8 cellular contexts compared by ENCODE assay signal in the genomic region with DNA sequence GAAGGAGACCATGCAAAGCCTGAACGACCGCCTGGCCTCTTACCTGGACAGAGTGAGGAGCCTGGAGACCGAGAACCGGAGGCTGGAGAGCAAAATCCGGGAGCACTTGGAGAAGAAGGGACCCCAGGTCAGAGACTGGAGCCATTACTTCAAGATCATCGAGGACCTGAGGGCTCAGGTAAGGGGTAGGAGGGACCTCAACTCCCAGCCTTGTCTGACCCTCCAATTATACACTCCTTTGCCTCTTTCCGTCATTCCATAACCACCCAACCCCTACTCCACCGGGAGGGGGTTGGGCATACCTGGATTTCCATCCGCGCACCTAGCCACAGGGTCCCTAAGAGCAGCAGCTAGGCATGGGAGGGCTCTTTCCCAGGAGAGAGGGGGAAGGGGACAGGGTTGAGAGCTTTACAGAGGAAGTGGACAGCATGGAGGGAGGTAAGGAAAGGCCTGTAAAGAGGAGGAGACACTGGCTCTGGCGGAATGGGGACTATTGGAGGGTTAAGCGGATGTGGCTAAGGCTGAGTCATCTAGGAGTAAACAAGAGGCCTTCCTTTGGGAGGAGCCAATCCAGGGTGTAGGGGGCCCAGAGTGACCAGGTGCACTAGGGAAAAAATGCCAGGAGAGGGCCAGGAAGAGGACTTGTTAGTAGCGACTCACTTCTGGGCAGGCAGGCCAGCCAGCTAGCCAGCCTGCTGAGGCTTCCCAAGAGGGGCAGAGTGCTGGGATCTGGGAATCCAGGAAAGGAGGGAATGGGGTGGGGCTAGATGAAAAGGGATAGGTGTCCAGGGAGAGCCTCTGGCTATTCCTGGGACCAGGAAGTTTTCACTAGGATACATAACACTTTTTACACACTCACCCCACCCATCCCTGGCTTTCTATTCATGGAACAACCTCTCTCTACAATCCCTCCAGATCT. TPM values are rescaled to one million over a fixed set of nuclear protein-coding genes. Genes with fewer than 3 reads are reported as not detected.
A peak's percentile ranks its signal among the peaks of the same experiment; 100 is the strongest.
DNase-seq lines count a peak whose midpoint lies in the region; ATAC-seq and TF ChIP-seq lines count a peak whose summit lies in the region.

No MANE protein-coding gene starts in this region.

- H3K27me3 ChIP-seq in MG63 (no peaks in the 10 kb centered on the region), heart right ventricle (peaks cover 0 to 21% (median 14%) of the 10 kb centered on the region in 7 donors)

- H3K9me3 ChIP-seq in MG63 (no peaks in the 10 kb centered on the region), heart right ventricle (no peaks in the 10 kb centered on the region)

- peak overlapping the region; percentile 87 for H3K27ac Mint-ChIP-seq in WTC11

- intact Hi-C loops in heart right ventricle (cut with DNase I), result no loop called here

- TF ChIP-seq CTCF in WTC11 (IDR thresholded peaks at IDR 0.05) (no peak), heart right ventricle (IDR thresholded peaks at IDR 0.05) (no peak), GM13976 (IDR thresholded peaks at IDR 0.05; ENCODE audit: borderline replicate concordance, control extremely low read depth, extremely low read depth, insufficient read depth, missing control alignments) (no peak)

- H3K4me3 ChIP-seq in MG63 (peak overlapping the region; percentile 75), heart right ventricle (peak overlapping the region; percentile 10 to 54 (median 52))

- WGBS in heart right ventricle, 2 donors, result 42 to 43% methylated on average over 13 of the region's 13 CpGs

- CTCF ChIA-PET in WTC11 (lab: Charles Lee), result interaction anchor here (0.6 to 1.9 kb wide), 8 partner anchors 15 to 62 kb away, joined by 3 to 5 read pairs (median 4); a partner anchor contains a TSS

- peak overlapping the region; percentile 94 for H3K4me3 Mint-ChIP-seq in WTC11

- peaks cover 0 to 25% (median 4%) of the 10 kb centered on the region in 9 donors for H3K4me1 ChIP-seq in heart right ventricle

- H3K27ac ChIP-seq in heart right ventricle, result peak overlapping the region in 6 of 10 donors; percentile 8 to 52 (median 20)

- POLR2A ChIA-PET in WTC11 (lab: Charles Lee), result interaction anchor here (0.5 to 5.2 kb wide), 12 partner anchors 13 to 65 kb away, joined by 3 to 44 read pairs (median 5); a partner anchor contains a TSS

- no peaks in the 10 kb centered on the region for H3K27me3 Mint-ChIP-seq in WTC11 (ENCODE audit: low read depth)

- DNase-seq in Caki2 (ENCODE audit: low read depth) (peak; percentile 95), MG63 (peak; percentile 93), WTC11 (ENCODE audit: low spot score) (peak; percentile 43), heart right ventricle (peak in 1 of 2 donors; percentile 27), renal cortical epithelial cell (ENCODE audit: low read depth) (peak; percentile 96), GM13976 (ENCODE audit: low spot score) (no peak)

- H3K36me3 Mint-ChIP-seq in WTC11, result peaks cover 38% of the 10 kb centered on the region

- peaks cover 65% of the 10 kb centered on the region for H3K4me1 Mint-ChIP-seq in WTC11

- no peaks in the 10 kb centered on the region for H3K9me3 Mint-ChIP-seq in WTC11

- H3K36me3 ChIP-seq in MG63 (peaks cover 36% of the 10 kb centered on the region), heart right ventricle (no peaks in the 10 kb centered on the region)

- ATAC-seq in WTC11, result peak; percentile 30
- ATAC-seq in heart right ventricle, result peak in 7 of 8 donors; percentile 43 to 79 (median 51)
- no peak for ATAC-seq in HG02970 (IDR thresholded peaks at IDR 0.05; ENCODE audit: low FRiP score, unreplicated experiment)
- no peak for ATAC-seq in HG02798 (IDR thresholded peaks at IDR 0.05; ENCODE audit: poor library complexity, unreplicated experiment)

- in situ Hi-C loops in Caki2 (cut with HindIII; ENCODE audit: low pct_unique_long_range_greater_than_20kb, low sequenced_read_pairs), result no loop called here
- in situ Hi-C loops in GM13976 (cut with MboI; ENCODE audit: low sequenced_read_pairs, unreplicated experiment), result no loop called here

TF ChIP-seq in WTC11, 78 proteins besides CTCF, POLR2A, EP300 and RAD21 (continues in another document):
- no peak for TF ChIP-seq ZNF121 (CRISPR knock-in tag; IDR thresholded peaks at IDR 0.05)
- TF ChIP-seq, protein P1, sequence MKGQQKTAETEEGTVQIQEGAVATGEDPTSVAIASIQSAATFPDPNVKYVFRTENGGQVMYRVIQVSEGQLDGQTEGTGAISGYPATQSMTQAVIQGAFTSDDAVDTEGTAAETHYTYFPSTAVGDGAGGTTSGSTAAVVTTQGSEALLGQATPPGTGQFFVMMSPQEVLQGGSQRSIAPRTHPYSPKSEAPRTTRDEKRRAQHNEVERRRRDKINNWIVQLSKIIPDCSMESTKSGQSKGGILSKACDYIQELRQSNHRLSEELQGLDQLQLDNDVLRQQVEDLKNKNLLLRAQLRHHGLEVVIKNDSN (CRISPR knock-in tag; IDR thresholded peaks at IDR 0.05), result no peak
- peak; percentile 81 for TF ChIP-seq FOXK1 (CRISPR knock-in tag; IDR thresholded peaks at IDR 0.05)
- TF ChIP-seq, protein P2, sequence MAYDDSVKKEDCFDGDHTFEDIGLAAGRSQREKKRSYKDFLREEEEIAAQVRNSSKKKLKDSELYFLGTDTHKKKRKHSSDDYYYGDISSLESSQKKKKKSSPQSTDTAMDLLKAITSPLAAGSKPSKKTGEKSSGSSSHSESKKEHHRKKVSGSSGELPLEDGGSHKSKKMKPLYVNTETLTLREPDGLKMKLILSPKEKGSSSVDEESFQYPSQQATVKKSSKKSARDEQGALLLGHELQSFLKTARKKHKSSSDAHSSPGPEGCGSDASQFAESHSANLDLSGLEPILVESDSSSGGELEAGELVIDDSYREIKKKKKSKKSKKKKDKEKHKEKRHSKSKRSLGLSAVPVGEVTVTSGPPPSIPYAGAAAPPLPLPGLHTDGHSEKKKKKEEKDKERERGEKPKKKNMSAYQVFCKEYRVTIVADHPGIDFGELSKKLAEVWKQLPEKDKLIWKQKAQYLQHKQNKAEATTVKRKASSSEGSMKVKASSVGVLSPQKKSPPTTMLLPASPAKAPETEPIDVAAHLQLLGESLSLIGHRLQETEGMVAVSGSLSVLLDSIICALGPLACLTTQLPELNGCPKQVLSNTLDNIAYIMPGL (CRISPR knock-in tag; IDR thresholded peaks at IDR 0.05), result 0 out of 2 replicates have a peak, but pooled peaks have one; percentile 25
- TF ChIP-seq, protein P3, sequence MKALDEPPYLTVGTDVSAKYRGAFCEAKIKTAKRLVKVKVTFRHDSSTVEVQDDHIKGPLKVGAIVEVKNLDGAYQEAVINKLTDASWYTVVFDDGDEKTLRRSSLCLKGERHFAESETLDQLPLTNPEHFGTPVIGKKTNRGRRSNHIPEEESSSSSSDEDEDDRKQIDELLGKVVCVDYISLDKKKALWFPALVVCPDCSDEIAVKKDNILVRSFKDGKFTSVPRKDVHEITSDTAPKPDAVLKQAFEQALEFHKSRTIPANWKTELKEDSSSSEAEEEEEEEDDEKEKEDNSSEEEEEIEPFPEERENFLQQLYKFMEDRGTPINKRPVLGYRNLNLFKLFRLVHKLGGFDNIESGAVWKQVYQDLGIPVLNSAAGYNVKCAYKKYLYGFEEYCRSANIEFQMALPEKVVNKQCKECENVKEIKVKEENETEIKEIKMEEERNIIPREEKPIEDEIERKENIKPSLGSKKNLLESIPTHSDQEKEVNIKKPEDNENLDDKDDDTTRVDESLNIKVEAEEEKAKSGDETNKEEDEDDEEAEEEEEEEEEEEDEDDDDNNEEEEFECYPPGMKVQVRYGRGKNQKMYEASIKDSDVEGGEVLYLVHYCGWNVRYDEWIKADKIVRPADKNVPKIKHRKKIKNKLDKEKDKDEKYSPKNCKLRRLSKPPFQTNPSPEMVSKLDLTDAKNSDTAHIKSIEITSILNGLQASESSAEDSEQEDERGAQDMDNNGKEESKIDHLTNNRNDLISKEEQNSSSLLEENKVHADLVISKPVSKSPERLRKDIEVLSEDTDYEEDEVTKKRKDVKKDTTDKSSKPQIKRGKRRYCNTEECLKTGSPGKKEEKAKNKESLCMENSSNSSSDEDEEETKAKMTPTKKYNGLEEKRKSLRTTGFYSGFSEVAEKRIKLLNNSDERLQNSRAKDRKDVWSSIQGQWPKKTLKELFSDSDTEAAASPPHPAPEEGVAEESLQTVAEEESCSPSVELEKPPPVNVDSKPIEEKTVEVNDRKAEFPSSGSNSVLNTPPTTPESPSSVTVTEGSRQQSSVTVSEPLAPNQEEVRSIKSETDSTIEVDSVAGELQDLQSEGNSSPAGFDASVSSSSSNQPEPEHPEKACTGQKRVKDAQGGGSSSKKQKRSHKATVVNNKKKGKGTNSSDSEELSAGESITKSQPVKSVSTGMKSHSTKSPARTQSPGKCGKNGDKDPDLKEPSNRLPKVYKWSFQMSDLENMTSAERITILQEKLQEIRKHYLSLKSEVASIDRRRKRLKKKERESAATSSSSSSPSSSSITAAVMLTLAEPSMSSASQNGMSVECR (CRISPR knock-in tag; IDR thresholded peaks at IDR 0.05; ENCODE audit: borderline replicate concordance), result 0 out of 2 replicates have a peak, but pooled peaks have one; percentile 5

RNA-seq across cellular contexts. Expression of a gene that starts 0.8 kb away (rescaled TPM):
- 205 and 247 TPM in 2 replicates for total RNA-seq in Caki2 (2014; rRNA removed; shearing (Covaris generic); ENCODE audit: low replicate concordance)
- total RNA-seq in MG63 (2014; rRNA removed; shearing (Covaris generic); ENCODE audit: low replicate concordance), result 104 and 136 TPM in 2 replicates
- total RNA-seq in WTC11 (2021), result 461 to 525 TPM (median 465 TPM) in 3 replicates
- 10 to 100 TPM in 1 of 10 donors, 1 to 10 TPM in 9; 2.8 to 20.9 (median 6.4) TPM for total RNA-seq in heart right ventricle
- polyA plus RNA-seq in heart right ventricle, result 10 to 100 TPM in 1 of 2 donors, 1 to 10 TPM in 1; 7.8 to 13.1 TPM
- total RNA-seq in renal cortical epithelial cell, result 294 and 1,160 TPM in 2 replicates

RNA-seq across cellular contexts. Expression of a gene that starts 44.8 kb away (rescaled TPM):
- 1,565 and 1,569 TPM in 2 replicates for total RNA-seq in Caki2 (2014; rRNA removed; shearing (Covaris generic); ENCODE audit: low replicate concordance)
- 39.2 and 44.4 TPM in 2 replicates for total RNA-seq in MG63 (2014; rRNA removed; shearing (Covaris generic); ENCODE audit: low replicate concordance)
- total RNA-seq in WTC11 (2021) (424 to 477 TPM (median 429 TPM) in 3 replicates), heart right ventricle (100 to 1,000 TPM in 6 of 10 donors, 10 to 100 TPM in 4; 52.1 to 150 (median 109) TPM), renal cortical epithelial cell (390 and 919 TPM in 2 replicates)
- 100 to 1,000 TPM; 153 to 161 TPM for polyA plus RNA-seq in heart right ventricle

RNA-seq across cellular contexts. Expression of a gene that starts 56.6 kb away (rescaled TPM):
- total RNA-seq in Caki2 (2014; rRNA removed; shearing (Covaris generic); ENCODE audit: low replicate concordance), result 834 and 874 TPM in 2 replicates
- 684 and 692 TPM in 2 replicates for total RNA-seq in MG63 (2014; rRNA removed; shearing (Covaris generic); ENCODE audit: low replicate concordance)
- 730 to 860 TPM (median 838 TPM) in 3 replicates for total RNA-seq in WTC11 (2021)
- total RNA-seq in heart right ventricle, result 100 to 1,000 TPM; 364 to 477 (median 431) TPM
- 10 to 100 TPM; 53.2 to 63.5 TPM for polyA plus RNA-seq in heart right ventricle
- total RNA-seq in renal cortical epithelial cell, result 1,047 and 1,149 TPM in 2 replicates

Comparison
In these comparisons a context has a peak if more than half of its experiments do, and no peak if none do; other contexts are left out.
1. ATAC-seq: peak in WTC11 (single experiment) and heart right ventricle (7 of 8); none in HG02970 (single experiment) and HG02798 (single experiment).